8 cellular contexts compared by ENCODE assay signal in the genomic region with DNA sequence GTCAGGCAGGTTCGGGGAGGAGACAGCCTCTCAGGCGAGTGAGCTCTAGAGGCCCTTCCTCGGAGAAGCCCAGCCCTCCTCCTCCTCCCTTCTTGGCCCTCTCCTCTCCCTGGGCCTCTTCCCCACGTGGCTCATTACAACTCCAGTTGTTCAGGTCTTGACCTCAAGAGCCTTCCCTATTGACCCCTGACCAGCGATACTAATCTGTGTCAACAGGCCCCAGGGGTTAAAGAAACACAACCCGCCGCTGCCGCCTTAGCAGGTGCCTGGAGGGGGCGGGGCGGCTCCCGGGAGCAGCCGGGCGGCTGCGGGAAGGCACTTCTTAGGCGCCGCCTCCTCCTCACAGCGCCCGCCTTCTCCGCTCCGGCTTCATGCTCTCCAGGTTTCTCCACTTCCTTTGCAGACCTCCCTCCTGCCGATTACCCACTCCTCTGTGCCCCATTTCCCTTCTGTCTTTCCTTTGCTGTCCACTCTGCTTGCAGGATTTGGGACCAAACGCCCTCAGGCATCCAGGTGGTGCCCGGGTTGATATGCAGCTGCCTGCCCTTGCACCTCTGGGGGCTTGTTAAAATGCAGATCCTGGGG. TPM values are rescaled to one million over a fixed set of nuclear protein-coding genes. Genes with fewer than 3 reads are reported as not detected.
DNase-seq lines count a peak whose midpoint lies in the region; ATAC-seq and TF ChIP-seq lines count a peak whose summit lies in the region.

No MANE protein-coding gene starts in this region.

- peak overlapping the region; percentile 46 for H3K4me3 Mint-ChIP-seq in CD8-positive, alpha-beta T cell
- peak overlapping the region; percentile 36 for H3K4me3 Mint-ChIP-seq in progenitor cell of endocrine pancreas (ENCODE audit: low read depth)

- no peak for TF ChIP-seq RAD21 in Ishikawa (IDR thresholded peaks at IDR 0.05; ENCODE audit: low read depth)

- TF ChIP-seq EP300 in Ishikawa (IDR thresholded peaks at IDR 0.05; ENCODE audit: borderline replicate concordance), result peak; percentile 65

- H3K27me3 Mint-ChIP-seq in CD8-positive, alpha-beta T cell (ENCODE audit: low read depth), result peaks cover 5% of the 10 kb centered on the region
- H3K27me3 Mint-ChIP-seq in progenitor cell of endocrine pancreas, result peaks cover 76% of the 10 kb centered on the region

- H3K27me3 ChIP-seq in CD8-positive, alpha-beta T cell (ENCODE audit: insufficient read depth, low read length), result no peaks in the 10 kb centered on the region

- intact Hi-C loops in CD8-positive, alpha-beta T cell (cut with DNase I, micrococcal nuclease), result no loop called here

- ATAC-seq in CD8-positive, alpha-beta T cell, result peak; percentile 31
- ATAC-seq in HG02973 (IDR thresholded peaks at IDR 0.05; ENCODE audit: unreplicated experiment), result no peak
- ATAC-seq in HG03095 (IDR thresholded peaks at IDR 0.05; ENCODE audit: unreplicated experiment), result no peak
- no peak for ATAC-seq in HG03460 (IDR thresholded peaks at IDR 0.05; ENCODE audit: unreplicated experiment)

- H3K27ac ChIP-seq in CD8-positive, alpha-beta T cell (ENCODE audit: low read depth, low read length), result no peak overlapping the region
- peak overlapping the region; percentile 78 for H3K27ac ChIP-seq in VCaP

- H3K9me3 ChIP-seq in CD8-positive, alpha-beta T cell (ENCODE audit: low read length), result no peaks in the 10 kb centered on the region

- no peak for TF ChIP-seq CTCF in CD8-positive, alpha-beta T cell (IDR thresholded peaks at IDR 0.05)
- TF ChIP-seq CTCF in VCaP (conservative IDR thresholded peaks at IDR 0.05) (0 out of 2 replicates have a peak, but pooled peaks have one; percentile 8), fibroblast of pulmonary artery (IDR thresholded peaks at IDR 0.05; ENCODE audit: low read length, missing control alignments) (no peak), progenitor cell of endocrine pancreas (IDR thresholded peaks at IDR 0.05; ENCODE audit: unreplicated experiment) (no peak)

- H3K4me1 ChIP-seq in CD8-positive, alpha-beta T cell (ENCODE audit: insufficient read depth, low read length), result peaks cover 7% of the 10 kb centered on the region

- DNase-seq in CD8-positive, alpha-beta T cell, result peak in 1 of 7 experiments; percentile 22
- DNase-seq in fibroblast of pulmonary artery (ENCODE audit: low read depth) (peak; percentile 42), progenitor cell of endocrine pancreas (ENCODE audit: low spot score, unreplicated experiment) (peak; percentile 66)

- H3K4me3 ChIP-seq in CD8-positive, alpha-beta T cell (ENCODE audit: low read depth, low read length), result no peak overlapping the region
- H3K4me3 ChIP-seq in fibroblast of pulmonary artery (replicated peaks; ENCODE audit: low read depth, low read length), result no peak overlapping the region

- POLR2A ChIA-PET in CD8-positive, alpha-beta T cell (lab: Charles Lee), result no interaction called here

- H3K27ac Mint-ChIP-seq in CD8-positive, alpha-beta T cell, result no peak overlapping the region
- peak overlapping the region; percentile 29 for H3K27ac Mint-ChIP-seq in progenitor cell of endocrine pancreas

- CTCF ChIA-PET in CD8-positive, alpha-beta T cell (lab: Charles Lee), result interaction anchor here (0.9 to 1.9 kb wide), 3 partner anchors 9 to 98 kb away, joined by 3 to 13 read pairs (median 12); no protein-coding TSS in a partner anchor

- H3K36me3 ChIP-seq in CD8-positive, alpha-beta T cell (ENCODE audit: insufficient read depth, low read length), result no peaks in the 10 kb centered on the region

- no peaks in the 10 kb centered on the region for H3K36me3 Mint-ChIP-seq in CD8-positive, alpha-beta T cell
- H3K36me3 Mint-ChIP-seq in progenitor cell of endocrine pancreas (ENCODE audit: insufficient read depth), result no peaks in the 10 kb centered on the region

- H3K9me3 Mint-ChIP-seq in CD8-positive, alpha-beta T cell, result no peaks in the 10 kb centered on the region
- no peaks in the 10 kb centered on the region for H3K9me3 Mint-ChIP-seq in progenitor cell of endocrine pancreas (ENCODE audit: low read depth)

- H3K4me1 Mint-ChIP-seq in CD8-positive, alpha-beta T cell (ENCODE audit: low read depth), result peaks cover 10% of the 10 kb centered on the region
- H3K4me1 Mint-ChIP-seq in progenitor cell of endocrine pancreas (ENCODE audit: low read depth), result peaks cover 46% of the 10 kb centered on the region

TF ChIP-seq in Ishikawa, 13 proteins besides CTCF, POLR2A, EP300 and RAD21:
- 0 out of 2 replicates have a peak, but pooled peaks have one; percentile 22 for TF ChIP-seq EGR1 (IDR thresholded peaks at IDR 0.05)
- TF ChIP-seq FOXM1 (IDR thresholded peaks at IDR 0.05; ENCODE audit: borderline replicate concordance, low read depth), result 0 out of 2 replicates have a peak, but pooled peaks have one; percentile 23
- TF ChIP-seq, protein P1, sequence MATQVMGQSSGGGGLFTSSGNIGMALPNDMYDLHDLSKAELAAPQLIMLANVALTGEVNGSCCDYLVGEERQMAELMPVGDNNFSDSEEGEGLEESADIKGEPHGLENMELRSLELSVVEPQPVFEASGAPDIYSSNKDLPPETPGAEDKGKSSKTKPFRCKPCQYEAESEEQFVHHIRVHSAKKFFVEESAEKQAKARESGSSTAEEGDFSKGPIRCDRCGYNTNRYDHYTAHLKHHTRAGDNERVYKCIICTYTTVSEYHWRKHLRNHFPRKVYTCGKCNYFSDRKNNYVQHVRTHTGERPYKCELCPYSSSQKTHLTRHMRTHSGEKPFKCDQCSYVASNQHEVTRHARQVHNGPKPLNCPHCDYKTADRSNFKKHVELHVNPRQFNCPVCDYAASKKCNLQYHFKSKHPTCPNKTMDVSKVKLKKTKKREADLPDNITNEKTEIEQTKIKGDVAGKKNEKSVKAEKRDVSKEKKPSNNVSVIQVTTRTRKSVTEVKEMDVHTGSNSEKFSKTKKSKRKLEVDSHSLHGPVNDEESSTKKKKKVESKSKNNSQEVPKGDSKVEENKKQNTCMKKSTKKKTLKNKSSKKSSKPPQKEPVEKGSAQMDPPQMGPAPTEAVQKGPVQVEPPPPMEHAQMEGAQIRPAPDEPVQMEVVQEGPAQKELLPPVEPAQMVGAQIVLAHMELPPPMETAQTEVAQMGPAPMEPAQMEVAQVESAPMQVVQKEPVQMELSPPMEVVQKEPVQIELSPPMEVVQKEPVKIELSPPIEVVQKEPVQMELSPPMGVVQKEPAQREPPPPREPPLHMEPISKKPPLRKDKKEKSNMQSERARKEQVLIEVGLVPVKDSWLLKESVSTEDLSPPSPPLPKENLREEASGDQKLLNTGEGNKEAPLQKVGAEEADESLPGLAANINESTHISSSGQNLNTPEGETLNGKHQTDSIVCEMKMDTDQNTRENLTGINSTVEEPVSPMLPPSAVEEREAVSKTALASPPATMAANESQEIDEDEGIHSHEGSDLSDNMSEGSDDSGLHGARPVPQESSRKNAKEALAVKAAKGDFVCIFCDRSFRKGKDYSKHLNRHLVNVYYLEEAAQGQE (IDR thresholded peaks at IDR 0.05; ENCODE audit: low read depth), result no peak
- TF ChIP-seq ZBTB7A (IDR thresholded peaks at IDR 0.05; ENCODE audit: low read depth), result 0 out of 2 replicates have a peak, but pooled peaks have one; percentile 2
- TF ChIP-seq, protein P2, sequence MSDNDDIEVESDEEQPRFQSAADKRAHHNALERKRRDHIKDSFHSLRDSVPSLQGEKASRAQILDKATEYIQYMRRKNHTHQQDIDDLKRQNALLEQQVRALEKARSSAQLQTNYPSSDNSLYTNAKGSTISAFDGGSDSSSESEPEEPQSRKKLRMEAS (IDR thresholded peaks at IDR 0.05), result peak; percentile 62
- TF ChIP-seq CEBPB (IDR thresholded peaks at IDR 0.05), result no peak
- TF ChIP-seq TCF12 (IDR thresholded peaks at IDR 0.05; ENCODE audit: low read depth), result peak; percentile 82
- TF ChIP-seq TEAD4 (IDR thresholded peaks at IDR 0.05), result peak; percentile 44; the same call in 1 of the 2 replicates
- TF ChIP-seq, protein P3, sequence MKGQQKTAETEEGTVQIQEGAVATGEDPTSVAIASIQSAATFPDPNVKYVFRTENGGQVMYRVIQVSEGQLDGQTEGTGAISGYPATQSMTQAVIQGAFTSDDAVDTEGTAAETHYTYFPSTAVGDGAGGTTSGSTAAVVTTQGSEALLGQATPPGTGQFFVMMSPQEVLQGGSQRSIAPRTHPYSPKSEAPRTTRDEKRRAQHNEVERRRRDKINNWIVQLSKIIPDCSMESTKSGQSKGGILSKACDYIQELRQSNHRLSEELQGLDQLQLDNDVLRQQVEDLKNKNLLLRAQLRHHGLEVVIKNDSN (IDR thresholded peaks at IDR 0.05), result peak; percentile 60
- TF ChIP-seq TAF1 (IDR thresholded peaks at IDR 0.05; ENCODE audit: low read depth), result no peak; the same call in 1 of the 2 replicates
- TF ChIP-seq NFIC (IDR thresholded peaks at IDR 0.05), result peak; percentile 75

RNA-seq across cellular contexts. Expression of a gene that starts 51.0 kb away (rescaled TPM):
- under 1 TPM; 0.81 to 0.92 TPM for total RNA-seq in CD8-positive, alpha-beta T cell
- 0.47 and 0.50 TPM in 2 replicates for total RNA-seq in progenitor cell of endocrine pancreas

RNA-seq across cellular contexts. Expression of a gene that starts 56.4 kb away (rescaled TPM):
- total RNA-seq in CD8-positive, alpha-beta T cell, result 1 to 10 TPM; 2.5 to 5.0 TPM
- 0.46 and 0.51 TPM in 2 replicates for total RNA-seq in progenitor cell of endocrine pancreas
